Comparison of ENCODE assay signal across 8 cellular contexts in the genomic region with DNA sequence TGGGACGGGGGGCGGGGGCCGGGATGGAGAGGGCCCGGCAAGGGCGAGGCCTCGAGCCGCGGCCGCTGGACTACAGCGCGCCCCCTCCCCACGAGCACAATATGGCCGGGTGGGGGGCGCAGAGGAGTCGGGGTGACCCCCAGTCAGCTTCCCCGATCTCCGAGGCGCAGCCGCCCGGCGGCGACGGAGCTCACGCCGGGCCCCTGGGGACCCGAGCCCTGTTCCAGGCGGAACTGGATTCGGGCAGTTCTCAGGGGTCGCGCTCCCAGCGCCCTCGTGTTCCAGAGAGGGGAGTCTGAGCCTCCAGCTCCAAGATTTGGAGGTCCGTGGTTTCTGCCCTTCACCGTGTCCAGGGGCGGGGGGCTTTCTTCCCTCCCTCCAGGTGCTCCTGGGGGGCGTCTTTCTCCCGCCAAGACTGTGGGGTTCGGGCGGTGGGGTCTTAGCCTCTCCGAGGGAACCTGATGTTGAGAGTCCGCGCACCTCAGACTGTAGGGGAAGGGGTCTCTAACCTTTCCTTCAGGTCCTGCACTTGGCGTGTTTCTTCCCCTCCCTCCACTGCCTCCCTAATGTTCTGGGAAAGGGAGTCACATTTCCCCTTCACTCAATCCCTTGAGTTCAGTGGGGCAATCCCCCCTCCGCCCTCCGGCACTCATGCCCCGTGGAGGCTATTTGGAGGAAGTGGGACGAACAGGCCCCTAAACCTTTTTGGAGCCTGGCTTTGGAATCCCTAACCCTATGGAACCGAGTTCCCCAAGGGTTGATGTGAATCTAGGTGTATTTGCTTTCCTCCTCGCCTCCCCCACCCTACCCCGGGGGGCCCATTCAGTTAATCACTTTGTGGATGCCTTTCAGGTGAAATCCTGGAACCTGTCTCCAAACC. TPM values are rescaled to one million over a fixed set of nuclear protein-coding genes. Genes with fewer than 3 reads are reported as not detected.
DNase-seq lines count a peak whose midpoint lies in the region; ATAC-seq and TF ChIP-seq lines count a peak whose summit lies in the region.

No MANE protein-coding gene starts in this region.

- CTCF ChIA-PET in BJ (lab: Yijun Ruan, JAX): interaction anchor here (6.5 kb wide), 1 partner anchor 28 kb away, joined by 31 read pairs; no protein-coding TSS in a partner anchor

- TF ChIP-seq CTCF in BJ (IDR thresholded peaks at IDR 0.05; ENCODE audit: insufficient read depth, low read depth, low read length) (no peak), GM23338 (conservative IDR thresholded peaks at IDR 0.05; ENCODE audit: low read depth in 2 of 2) (no peak), WERI-Rb-1 (IDR thresholded peaks at IDR 0.05; ENCODE audit: low read depth, low read length) (no peak), esophagus squamous epithelium (IDR thresholded peaks at IDR 0.05) (no peak), nephron progenitor cell (IDR thresholded peaks at IDR 0.05) (no peak)

- no peaks in the 10 kb centered on the region for H3K9me3 Mint-ChIP-seq in GM23338
- no peaks in the 10 kb centered on the region for H3K9me3 Mint-ChIP-seq in nephron progenitor cell

- no peak overlapping the region for H3K27ac Mint-ChIP-seq in GM23338
- peak overlapping the region; percentile 17 for H3K27ac Mint-ChIP-seq in nephron progenitor cell

- H3K4me1 Mint-ChIP-seq in GM23338 (peaks cover 20% of the 10 kb centered on the region), nephron progenitor cell (peaks cover 47% of the 10 kb centered on the region)

- H3K79me2 ChIP-seq in GM23338 (replicated peaks; ENCODE audit: insufficient read depth): peaks cover 40% of the 10 kb centered on the region

- H3K27me3 ChIP-seq in BJ (ENCODE audit: control insufficient read depth, insufficient read depth, low read length) (peaks cover 12% of the 10 kb centered on the region), GM23338 (ENCODE audit: insufficient read depth) (peaks cover 82% of the 10 kb centered on the region), WERI-Rb-1 (ENCODE audit: insufficient read depth, low read depth, severe bottlenecking) (no peaks in the 10 kb centered on the region), esophagus squamous epithelium (no peaks in the 10 kb centered on the region)

- H3K4me3 Mint-ChIP-seq in GM23338 (peak overlapping the region; percentile 83), nephron progenitor cell (peak overlapping the region; percentile 83)

- H3K36me3 ChIP-seq in BJ (ENCODE audit: control insufficient read depth, insufficient read depth, low read length): no peaks in the 10 kb centered on the region; the same call in 1 of the 2 replicates
- no peaks in the 10 kb centered on the region for H3K36me3 ChIP-seq in GM23338 (ENCODE audit: insufficient read depth)
- peaks cover 24% of the 10 kb centered on the region for H3K36me3 ChIP-seq in WERI-Rb-1
- no peaks in the 10 kb centered on the region for H3K36me3 ChIP-seq in esophagus squamous epithelium

- no peak overlapping the region for H3K27ac ChIP-seq in GM23338 (ENCODE audit: low read depth)
- peak overlapping the region; percentile 94 for H3K27ac ChIP-seq in WERI-Rb-1
- peak overlapping the region; percentile 89 to 98 (median 96) for H3K27ac ChIP-seq in esophagus squamous epithelium

- H3F3A ChIP-seq in GM23338 (replicated peaks; ENCODE audit: low read depth): 0 out of 2 replicates have a peak, but pooled peaks cover 4% of the 10 kb centered on the region

- no peak for TF ChIP-seq POLR2A in esophagus squamous epithelium (IDR thresholded peaks at IDR 0.05)

- H3K4me1 ChIP-seq in GM23338 (ENCODE audit: insufficient read depth) (peaks cover 10% of the 10 kb centered on the region), esophagus squamous epithelium (peaks cover 10 to 56% (median 33%) of the 10 kb centered on the region in 3 donors)

- H3K4me3 ChIP-seq in BJ (ENCODE audit: low read depth, low read length): peak overlapping the region; percentile 86
- peak overlapping the region; percentile 90 for H3K4me3 ChIP-seq in GM23338
- peak overlapping the region; percentile 97 for H3K4me3 ChIP-seq in WERI-Rb-1 (ENCODE audit: low read depth, low read length)
- H3K4me3 ChIP-seq in esophagus squamous epithelium: peak overlapping the region; percentile 81 to 99 (median 94)

- H3K9me3 ChIP-seq in WERI-Rb-1 (ENCODE audit: severe bottlenecking): no peaks in the 10 kb centered on the region
- H3K9me3 ChIP-seq in esophagus squamous epithelium: no peaks in the 10 kb centered on the region

- peak; percentile 51 for ATAC-seq in GM23338

- H2AFZ ChIP-seq in GM23338: peak overlapping the region; percentile 94

- H3K9me2 ChIP-seq in GM23338 (ENCODE audit: insufficient read depth): no peaks in the 10 kb centered on the region

- H3K4me2 ChIP-seq in GM23338: peak overlapping the region; percentile 99

- intact Hi-C loops in esophagus squamous epithelium (cut with DNase I): no loop called here

- H4K20me1 ChIP-seq in GM23338 (replicated peaks; ENCODE audit: insufficient read depth): peaks cover 38% of the 10 kb centered on the region

- DNase-seq in BJ (ENCODE audit: low read depth) (no peak), GM23338 (ENCODE audit: low spot score) (peak; percentile 67), WERI-Rb-1 (peak; percentile 35), esophagus squamous epithelium (lab: John Stamatoyannopoulos, UW) (no peak), nephron progenitor cell (peak; percentile 53), putamen (ENCODE audit: low spot score) (no peak), NCI-H2081 treated with DMSO at 0.1 percent for 48 hours (lab: John Stamatoyannopoulos, UW) (no peak)
- no peak for DNase-seq in effector CD8-positive, alpha-beta T cell (lab: John Stamatoyannopoulos, UW)

- POLR2A ChIA-PET in BJ (lab: Charles Lee): no interaction called here

- WGBS in esophagus squamous epithelium, 2 donors: 3 to 4% methylated on average over 12 to 26 of the region's 50 CpGs

- peaks cover 32% of the 10 kb centered on the region for H3K27me3 Mint-ChIP-seq in GM23338 (ENCODE audit: insufficient read depth, low read depth, poor library complexity)
- peaks cover 42% of the 10 kb centered on the region for H3K27me3 Mint-ChIP-seq in nephron progenitor cell (ENCODE audit: low read depth, poor library complexity)

- H3K36me3 Mint-ChIP-seq in GM23338 (ENCODE audit: low read depth) (no peaks in the 10 kb centered on the region), nephron progenitor cell (ENCODE audit: low read depth) (peaks cover 14% of the 10 kb centered on the region)

TF ChIP-seq in GM23338, 12 proteins besides CTCF, POLR2A, EP300 and RAD21 (continues in another document):
- TF ChIP-seq EZH2 (IDR thresholded peaks at IDR 0.05; ENCODE audit: low read depth, unreplicated experiment) (no peak), ZNF114 (CRISPR knock-in tag; IDR thresholded peaks at IDR 0.05) (no peak)
- TF ChIP-seq, protein P1, sequence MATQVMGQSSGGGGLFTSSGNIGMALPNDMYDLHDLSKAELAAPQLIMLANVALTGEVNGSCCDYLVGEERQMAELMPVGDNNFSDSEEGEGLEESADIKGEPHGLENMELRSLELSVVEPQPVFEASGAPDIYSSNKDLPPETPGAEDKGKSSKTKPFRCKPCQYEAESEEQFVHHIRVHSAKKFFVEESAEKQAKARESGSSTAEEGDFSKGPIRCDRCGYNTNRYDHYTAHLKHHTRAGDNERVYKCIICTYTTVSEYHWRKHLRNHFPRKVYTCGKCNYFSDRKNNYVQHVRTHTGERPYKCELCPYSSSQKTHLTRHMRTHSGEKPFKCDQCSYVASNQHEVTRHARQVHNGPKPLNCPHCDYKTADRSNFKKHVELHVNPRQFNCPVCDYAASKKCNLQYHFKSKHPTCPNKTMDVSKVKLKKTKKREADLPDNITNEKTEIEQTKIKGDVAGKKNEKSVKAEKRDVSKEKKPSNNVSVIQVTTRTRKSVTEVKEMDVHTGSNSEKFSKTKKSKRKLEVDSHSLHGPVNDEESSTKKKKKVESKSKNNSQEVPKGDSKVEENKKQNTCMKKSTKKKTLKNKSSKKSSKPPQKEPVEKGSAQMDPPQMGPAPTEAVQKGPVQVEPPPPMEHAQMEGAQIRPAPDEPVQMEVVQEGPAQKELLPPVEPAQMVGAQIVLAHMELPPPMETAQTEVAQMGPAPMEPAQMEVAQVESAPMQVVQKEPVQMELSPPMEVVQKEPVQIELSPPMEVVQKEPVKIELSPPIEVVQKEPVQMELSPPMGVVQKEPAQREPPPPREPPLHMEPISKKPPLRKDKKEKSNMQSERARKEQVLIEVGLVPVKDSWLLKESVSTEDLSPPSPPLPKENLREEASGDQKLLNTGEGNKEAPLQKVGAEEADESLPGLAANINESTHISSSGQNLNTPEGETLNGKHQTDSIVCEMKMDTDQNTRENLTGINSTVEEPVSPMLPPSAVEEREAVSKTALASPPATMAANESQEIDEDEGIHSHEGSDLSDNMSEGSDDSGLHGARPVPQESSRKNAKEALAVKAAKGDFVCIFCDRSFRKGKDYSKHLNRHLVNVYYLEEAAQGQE (IDR thresholded peaks at IDR 0.05; ENCODE audit: unreplicated experiment): no peak

RNA-seq across cellular contexts. Expression of gene ACVR1B, which starts 0.6 kb away (rescaled TPM):
- 12.6 and 12.9 TPM in 2 replicates for polyA plus RNA-seq in BJ (2011; rRNA removed)
- 10.7 and 14.7 TPM in 2 replicates for polyA minus RNA-seq in BJ (2011; rRNA and poly(A)+ RNA removed)
- total RNA-seq in GM23338 (2014; rRNA removed; shearing (Covaris generic)): 7.5 and 7.8 TPM in 2 replicates
- polyA plus RNA-seq in GM23338 (2016; fragmentation: Nextera tagmentation; extraction: Ambion mirVana): 2.4 and 2.6 TPM in 2 replicates
- 10 to 100 TPM; 11.4 to 31.7 (median 16.8) TPM for total RNA-seq in esophagus squamous epithelium

RNA-seq across cellular contexts. Expression of gene ACVRL1, which starts 44.8 kb away (rescaled TPM):
- polyA plus RNA-seq in BJ (2011; rRNA removed) (7.8 and 13.1 TPM in 2 replicates), GM23338 (2016; fragmentation: Nextera tagmentation; extraction: Ambion mirVana) (0.23 TPM in 1 of 2 replicates, not detected in the other)
- 8.3 and 20.0 TPM in 2 replicates for polyA minus RNA-seq in BJ (2011; rRNA and poly(A)+ RNA removed)
- 0.28 and 0.62 TPM in 2 replicates for total RNA-seq in GM23338 (2014; rRNA removed; shearing (Covaris generic))
- total RNA-seq in esophagus squamous epithelium: 10 to 100 TPM in 3 of 4 donors, 1 to 10 TPM in 1; 2.0 to 71.3 (median 14.5) TPM

RNA-seq across cellular contexts. Expression of gene TAMALIN, which starts 54.7 kb away (rescaled TPM):
- polyA plus RNA-seq in BJ (2011; rRNA removed): 0.96 and 1.3 TPM in 2 replicates
- 0.38 and 0.46 TPM in 2 replicates for polyA minus RNA-seq in BJ (2011; rRNA and poly(A)+ RNA removed)
- total RNA-seq in GM23338 (2014; rRNA removed; shearing (Covaris generic)): 3.0 and 3.5 TPM in 2 replicates
- 0.34 and 0.73 TPM in 2 replicates for polyA plus RNA-seq in GM23338 (2016; fragmentation: Nextera tagmentation; extraction: Ambion mirVana)
- 10 to 100 TPM in 1 of 4 donors, 1 to 10 TPM in 3; 1.7 to 10.7 (median 3.6) TPM for total RNA-seq in esophagus squamous epithelium

Comparison
In these comparisons a context has a peak if more than half of its experiments do, and no peak if none do; other contexts are left out.
1. DNase-seq: peak in GM23338 (single experiment), WERI-Rb-1 (single experiment) and nephron progenitor cell (single experiment); none in BJ (single experiment), esophagus squamous epithelium (single experiment), putamen (single experiment), effector CD8-positive, alpha-beta T cell (single experiment) and NCI-H2081 treated with DMSO at 0.1 percent for 48 hours (single experiment).
2. Peak in every context shown above with its lines, with median percentiles within 50 percentile points of each other: H3K4me3 ChIP-seq.